ENCODE assay signal across 18 cellular contexts in the genomic region with DNA sequence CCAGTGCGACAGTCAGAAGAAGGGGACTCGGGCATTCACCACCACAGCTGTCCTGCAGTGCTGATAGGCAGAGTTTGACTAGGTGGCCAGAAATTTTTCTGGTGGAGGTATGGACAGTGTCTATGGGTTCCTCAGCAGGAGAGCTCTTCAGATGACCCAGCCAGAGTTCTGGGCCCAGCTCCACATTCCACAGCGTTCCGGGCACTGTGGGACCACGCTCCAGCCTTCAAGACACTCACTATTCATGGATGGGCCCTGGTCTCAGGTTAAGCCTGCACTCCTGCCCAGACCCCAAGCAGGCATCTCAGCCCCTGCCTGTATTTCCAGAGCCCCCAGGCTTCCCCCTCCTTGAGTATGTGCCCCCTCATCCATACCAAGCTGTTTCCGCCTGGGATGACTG.
"Had no signal": no experiment of that assay in that cellular context is flagged by ENCODE, and none has a peak within 500 bp of the region (broad histone marks: within the 10 kb centered on the region; RNA-seq: fewer than 3 reads in every experiment).

No MANE protein-coding gene starts in this region.

- H3K9me3 ChIP-seq: esophagus muscularis mucosa, gastrocnemius medialis, heart right ventricle, left ventricle myocardium inferior, lower lobe of right lung, psoas muscle, stomach, thoracic aorta, transverse colon had no signal

- H3K27ac Mint-ChIP-seq: immature natural killer cell; naive thymus-derived CD8-positive, alpha-beta T cell had no signal

- H3K27me3 ChIP-seq: esophagus muscularis mucosa, gastrocnemius medialis, heart right ventricle, stomach, transverse colon had no signal

- H3K4me1 ChIP-seq: lower lobe of right lung, psoas muscle had no signal

- H3K36me3 ChIP-seq: gastrocnemius medialis, heart right ventricle, left ventricle myocardium inferior, lower lobe of right lung, stomach, thoracic aorta, transverse colon had no signal

- DNase-seq: effector memory CD4-positive, alpha-beta T cell; gastrocnemius medialis; heart right ventricle; immature natural killer cell; left ventricle myocardium inferior; lower lobe of right lung; mesenchymal stem cell; naive thymus-derived CD8-positive, alpha-beta T cell; stimulated activated CD4-positive, alpha-beta T cell treated with anti-CD3 and anti-CD28 coated beads, Interleukin-12 subunit alpha, Interleukin-12 subunit beta, amount 100 ng/mL, for 4 hours; stimulated activated naive CD4-positive, alpha-beta T cell; stomach; substantia nigra; transverse colon had no signal

- H3K27ac ChIP-seq: epithelial cell of prostate, esophagus muscularis mucosa, gastrocnemius medialis, heart right ventricle, left ventricle myocardium inferior, lower lobe of right lung, psoas muscle, thoracic aorta had no signal

- H3K4me3 ChIP-seq: esophagus muscularis mucosa, gastrocnemius medialis, heart right ventricle, left ventricle myocardium inferior, lower lobe of right lung, psoas muscle, skin epidermis, stomach, thoracic aorta, transverse colon had no signal

- H3K36me3 Mint-ChIP-seq: immature natural killer cell; naive thymus-derived CD8-positive, alpha-beta T cell had no signal

- H3K9me3 Mint-ChIP-seq: naive thymus-derived CD8-positive, alpha-beta T cell had no signal

- H3K4me3 Mint-ChIP-seq: immature natural killer cell; naive thymus-derived CD8-positive, alpha-beta T cell had no signal

- ATAC-seq: gastrocnemius medialis; heart right ventricle; lower lobe of right lung; naive thymus-derived CD8-positive, alpha-beta T cell; psoas muscle had no signal

- H3K4me1 Mint-ChIP-seq: immature natural killer cell had no signal
